ENCODE assay signal across 18 cellular contexts in the genomic region with DNA sequence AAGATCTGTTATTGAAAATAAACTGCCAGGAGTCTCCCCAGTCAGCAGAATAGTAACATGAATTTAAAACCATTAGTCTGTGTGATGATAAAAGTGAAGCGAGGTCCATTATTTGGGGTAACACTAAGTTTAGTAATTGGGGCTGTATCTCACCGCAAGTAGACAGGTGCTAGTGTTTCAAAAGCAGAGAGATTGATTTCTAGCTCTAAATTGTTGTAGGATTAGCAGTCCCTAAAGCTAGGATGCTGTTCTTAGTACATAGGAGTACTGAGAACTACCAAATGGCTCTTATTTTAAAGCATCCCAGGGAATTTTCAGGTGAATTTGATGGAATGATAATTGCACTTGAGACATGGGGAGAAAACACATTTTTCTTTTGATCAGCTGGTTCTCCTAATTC.
DNase-seq lines count a peak whose midpoint lies in the region; ATAC-seq and TF ChIP-seq lines count a peak whose summit lies in the region.
"Had no signal": no experiment of that assay in that cellular context is flagged by ENCODE, and none has a peak within 500 bp of the region (broad histone marks: within the 10 kb centered on the region; RNA-seq: fewer than 3 reads in every experiment).

No MANE protein-coding gene starts in this region.

- peak; percentile 25 for DNase-seq in NCI-H82 (lab: John Stamatoyannopoulos, UW)
- DNase-seq in NCI-H82 treated with DMSO at 0.1 percent for 48 hours (lab: John Stamatoyannopoulos, UW; ENCODE audit: unreplicated experiment): no peak
- no peak for DNase-seq in psoas muscle
- DNase-seq in NCI-H1694 treated with DMSO at 0.1 percent for 48 hours (lab: John Stamatoyannopoulos, UW): no peak
- DNase-seq: ACHN; BE2C; C1 segment of cervical spinal cord; CD4-positive, alpha-beta memory T cell; CD4-positive, CD25-positive, alpha-beta regulatory T cell; CD8-positive, alpha-beta memory T cell; COR-L47; DMS79 treated with DMSO at 0.1 percent for 48 hours; GF-D8 had no signal

- ATAC-seq in psoas muscle (peak; percentile 63 to 89 (median 88)), HG03354 (IDR thresholded peaks at IDR 0.05; ENCODE audit: poor library complexity, severe bottlenecking, unreplicated experiment) (no peak)
- ATAC-seq: A549 had no signal

- no peaks in the 10 kb centered on the region for H3K27me3 ChIP-seq in psoas muscle (ENCODE audit: insufficient read depth in 3 of 3, low read length in 2 of 3)
- no peaks in the 10 kb centered on the region for H3K27me3 ChIP-seq in skeletal muscle tissue (ENCODE audit: control insufficient read depth in 3 of 3, insufficient read depth in 3 of 3, low read length in 3 of 3)
- H3K27me3 ChIP-seq: BE2C, BLaER1 had no signal

- TF ChIP-seq CTCF in psoas muscle (IDR thresholded peaks at IDR 0.05): no peak

- H3K4me3 ChIP-seq in psoas muscle (no peak overlapping the region), skeletal muscle tissue (ENCODE audit: low read length in 3 of 3) (no peak overlapping the region)
- H3K4me3 ChIP-seq: A549, BLaER1 had no signal

- H3K9me3 ChIP-seq in psoas muscle (no peaks in the 10 kb centered on the region), skeletal muscle tissue (ENCODE audit: control insufficient read depth in 3 of 3, low read length in 3 of 3) (no peaks in the 10 kb centered on the region)
- H3K9me3 ChIP-seq: A549, BE2C had no signal

- no peak overlapping the region for H3K9ac ChIP-seq in skeletal muscle tissue (ENCODE audit: low read depth in 1 of 3, low read length in 3 of 3)
- H3K9ac ChIP-seq: BLaER1 had no signal

- H3K36me3 ChIP-seq in psoas muscle (ENCODE audit: insufficient read depth in 1 of 2, low read depth in 1 of 2): no peaks in the 10 kb centered on the region
- peaks cover 0 to 2% (median 0%) of the 10 kb centered on the region in 3 donors for H3K36me3 ChIP-seq in skeletal muscle tissue (ENCODE audit: control insufficient read depth in 3 of 3, insufficient read depth in 3 of 3, low read length in 3 of 3)
- H3K36me3 ChIP-seq: BE2C, BLaER1 had no signal

- H3K27ac ChIP-seq in psoas muscle: peak overlapping the region; percentile 42
- H3K27ac ChIP-seq in skeletal muscle tissue (ENCODE audit: low read depth, low read length): peak overlapping the region; percentile 20
- H3K27ac ChIP-seq: 22Rv1, A549, BLaER1 had no signal

- peaks cover 34% of the 10 kb centered on the region for H3K4me1 ChIP-seq in psoas muscle
- H3K4me1 ChIP-seq in skeletal muscle tissue (ENCODE audit: control insufficient read depth in 3 of 3, insufficient read depth in 3 of 3, low read length in 3 of 3): peaks cover 6 to 13% (median 6%) of the 10 kb centered on the region in 3 donors
- H3K4me1 ChIP-seq: A549, BE2C, BLaER1 had no signal

- WGBS in psoas muscle, 3 donors: 20 to 46% (median 34%) methylated on average over 2 of the region's 2 CpGs

- intact Hi-C loops in psoas muscle (cut with DNase I): loop anchor here in 1 of 2 donors (5.0 kb wide), 1 partner anchor 47 kb away; no protein-coding TSS in a partner anchor
